1 cellular context compared by ENCODE assay signal in genomic region chr6:10880366-10880765, GRCh38.
TF ChIP-seq lines count a peak whose summit lies in the region.

No MANE protein-coding gene starts in this region.

TF ChIP-seq in WTC11, 78 proteins besides CTCF, POLR2A, EP300 and RAD21 (continued from another document):
- TF ChIP-seq ZNF281 (CRISPR knock-in tag; IDR thresholded peaks at IDR 0.05), result no peak
- TF ChIP-seq USF2 (CRISPR knock-in tag; IDR thresholded peaks at IDR 0.05), result no peak
- TF ChIP-seq ZNF671 (CRISPR knock-in tag; IDR thresholded peaks at IDR 0.05), result no peak
- TF ChIP-seq TP53 (CRISPR knock-in tag; IDR thresholded peaks at IDR 0.05), result no peak
- no peak for TF ChIP-seq ZBTB21 (CRISPR knock-in tag; IDR thresholded peaks at IDR 0.05; ENCODE audit: borderline replicate concordance)
- no peak for TF ChIP-seq MYBL2 (CRISPR knock-in tag; IDR thresholded peaks at IDR 0.05)
- no peak for TF ChIP-seq EMX1 (CRISPR knock-in tag; IDR thresholded peaks at IDR 0.05)
- no peak for TF ChIP-seq CREM (CRISPR knock-in tag; IDR thresholded peaks at IDR 0.05)
- TF ChIP-seq ELF4 (CRISPR knock-in tag; IDR thresholded peaks at IDR 0.05; ENCODE audit: low read depth), result no peak
- no peak for TF ChIP-seq ATF1 (CRISPR knock-in tag; IDR thresholded peaks at IDR 0.05)
- TF ChIP-seq E2F4 (CRISPR knock-in tag; IDR thresholded peaks at IDR 0.05; ENCODE audit: borderline replicate concordance, low read depth), result no peak
- TF ChIP-seq MAX (CRISPR knock-in tag; IDR thresholded peaks at IDR 0.05), result no peak
